In genomic region chr15:70494861-70495571, GRCh38 we compare ENCODE assay signal across 8 cellular contexts.
DNase-seq lines count a peak whose midpoint lies in the region; ATAC-seq, FAIRE-seq and TF ChIP-seq lines count a peak whose summit lies in the region.

No MANE protein-coding gene starts in this region.

- peak overlapping the region; percentile 73 for H3K4me2 ChIP-seq in A549

- peak; percentile 96 to 97 for TF ChIP-seq EP300 in A549 (IDR thresholded peaks at IDR 0.05)

- peak overlapping the region; percentile 87 to 93 for H3K27ac ChIP-seq in A549
- H3K27ac ChIP-seq in body of pancreas, result no peak overlapping the region

- TF ChIP-seq CTCF in A549 (IDR thresholded peaks at IDR 0.05) (no peak), GM12865 (IDR thresholded peaks at IDR 0.05; ENCODE audit: insufficient read depth, low read depth, low read length, missing control alignments) (no peak), fibroblast of villous mesenchyme (IDR thresholded peaks at IDR 0.05; ENCODE audit: insufficient read depth, low read depth, low read length) (no peak), body of pancreas (IDR thresholded peaks at IDR 0.05) (no peak)

- intact Hi-C loops in body of pancreas (cut with DNase I), result loop anchor here (10.0 kb wide), 1 partner anchor 760 kb away; no protein-coding TSS in a partner anchor

- FAIRE-seq in A549 (lab: Jason Lieb, UNC) (peak; percentile 67), frontal cortex (lab: Jason Lieb, UNC) (no peak)

- H3K9me3 ChIP-seq in A549, result no peaks in the 10 kb centered on the region
- no peaks in the 10 kb centered on the region for H3K9me3 ChIP-seq in body of pancreas

- ATAC-seq in A549 (peak; percentile 84 to 93), body of pancreas (no peak)

- DNase-seq in A549 (ENCODE audit: low read depth in 1 of 2, low spot score in 1 of 2) (peak; percentile 98 to 100), GM12865 (ENCODE audit: low read depth) (peak; percentile 39), SW480 (ENCODE audit: low spot score) (peak; percentile 48), fibroblast of villous mesenchyme (ENCODE audit: low read depth) (peak; percentile 97), frontal cortex (ENCODE audit: low spot score in 2 of 2) (no peak), Kasumi-1 (lab: John Stamatoyannopoulos, UW) (no peak), body of pancreas (no peak), putamen (ENCODE audit: low spot score) (no peak)

- peak; percentile 34 to 60 for TF ChIP-seq RAD21 in A549 (conservative IDR thresholded peaks at IDR 0.05 in 1 of 2, IDR thresholded peaks at IDR 0.05 in 1 of 2)

- POLR2A ChIA-PET in A549 (lab: Yijun Ruan, JAX), result interaction anchor here (0.6 to 3.6 kb wide), 6 partner anchors 10 to 1032 kb away, joined by 3 to 31 read pairs (median 5); no protein-coding TSS in a partner anchor

- H3K4me1 ChIP-seq in A549 (peaks cover 55% of the 10 kb centered on the region), body of pancreas (peaks cover 7% of the 10 kb centered on the region)

- WGBS in A549 (ENCODE audit: missing lambda C conversion rate), result under 1% methylated on average over 8 of the region's 8 CpGs
- WGBS in body of pancreas, 2 donors, result 54 to 59% methylated on average over 8 of the region's 8 CpGs

- CTCF ChIA-PET in A549 (lab: Yijun Ruan, JAX), result interaction anchor here (0.8 to 20.4 kb wide), 5 partner anchors 6 to 28 kb away, joined by 3 to 228 read pairs (median 5); no protein-coding TSS in a partner anchor

- H3K36me3 ChIP-seq in body of pancreas (replicated peaks in 1 of 2; ENCODE audit: insufficient read depth in 1 of 2, low read depth in 2 of 2), result no peaks in the 10 kb centered on the region

- TF ChIP-seq POLR2A in A549 (IDR thresholded peaks at IDR 0.05; ENCODE audit: low read length) (no peak), body of pancreas (IDR thresholded peaks at IDR 0.05) (no peak)

- H3K27me3 ChIP-seq in body of pancreas, result no peaks in the 10 kb centered on the region

- no peak overlapping the region for H3K4me3 ChIP-seq in A549
- no peak overlapping the region for H3K4me3 ChIP-seq in GM12865 (ENCODE audit: low read depth, low read length)
- no peak overlapping the region for H3K4me3 ChIP-seq in fibroblast of villous mesenchyme (ENCODE audit: low read depth, low read length)
- no peak overlapping the region for H3K4me3 ChIP-seq in body of pancreas

TF ChIP-seq in A549, 52 proteins besides CTCF, POLR2A, EP300 and RAD21:
- TF ChIP-seq FOSL2 (IDR thresholded peaks at IDR 0.05) (peak; percentile 97), FOSL2 (CRISPR knock-in tag; IDR thresholded peaks at IDR 0.05) (peak; percentile 99), HES2 (IDR thresholded peaks at IDR 0.05) (0 out of 2 replicates have a peak, but pooled peaks have one; percentile 56), TP53 (CRISPR knock-in tag; IDR thresholded peaks at IDR 0.05) (no peak), GATA3 (IDR thresholded peaks at IDR 0.05; ENCODE audit: borderline replicate concordance) (peak; percentile 99), CEBPB (IDR thresholded peaks at IDR 0.05) (peak; percentile 69 to 84), MAX (IDR thresholded peaks at IDR 0.05) (peak; percentile 95), ESRRA (IDR thresholded peaks at IDR 0.05; ENCODE audit: borderline replicate concordance, low read length) (no peak), TFCP2L1 (CRISPR knock-in tag; IDR thresholded peaks at IDR 0.05) (peak; percentile 45; the same call in 1 of the 2 replicates), RARB (CRISPR knock-in tag; IDR thresholded peaks at IDR 0.05) (peak; percentile 81), ATOH8 (CRISPR knock-in tag; IDR thresholded peaks at IDR 0.05; ENCODE audit: low read depth) (peak; percentile 28; the same call in 1 of the 2 replicates), FOXS1 (CRISPR knock-in tag; IDR thresholded peaks at IDR 0.05) (peak; percentile 83; the same call in 1 of the 2 replicates), EHF (CRISPR knock-in tag; IDR thresholded peaks at IDR 0.05) (0 out of 2 replicates have a peak, but pooled peaks have one; percentile 55), JUN (IDR thresholded peaks at IDR 0.05) (peak; percentile 98), JUNB (IDR thresholded peaks at IDR 0.05) (peak; percentile 99), BCL3 (IDR thresholded peaks at IDR 0.05) (peak; percentile 98), E2F6 (IDR thresholded peaks at IDR 0.05; ENCODE audit: borderline replicate concordance, low read depth) (no peak; the same call in 1 of the 2 replicates), PBX3 (IDR thresholded peaks at IDR 0.05) (peak; percentile 84), USF2 (IDR thresholded peaks at IDR 0.05) (no peak), SREBF2 (IDR thresholded peaks at IDR 0.05) (no peak), SMC3 (IDR thresholded peaks at IDR 0.05) (peak; percentile 54)

Comparison
In these comparisons a context has a peak if more than half of its experiments do, and no peak if none do; other contexts are left out.
1. DNase-seq: peak in A549 (2 of 2), GM12865 (single experiment), SW480 (single experiment) and fibroblast of villous mesenchyme (single experiment); none in frontal cortex (0 of 2), Kasumi-1 (0 of 2), body of pancreas (0 of 4) and putamen (single experiment).
2. H3K27ac ChIP-seq: peak in A549 (2 of 2); none in body of pancreas (0 of 4).